Comparison of ENCODE assay signal across 8 cellular contexts in genomic region chr7:158830211-158830723, GRCh38. TPM values are rescaled to one million over a fixed set of nuclear protein-coding genes. Genes with fewer than 3 reads are reported as not detected.
DNase-seq lines count a peak whose midpoint lies in the region; ATAC-seq and TF ChIP-seq lines count a peak whose summit lies in the region.

No MANE protein-coding gene starts in this region.

- H3K36me3 ChIP-seq in BE2C, result no peaks in the 10 kb centered on the region

- DNase-seq in BE2C, result no peak
- no peak for DNase-seq in NB4 (ENCODE audit: low read depth)
- DNase-seq in effector memory CD8-positive, alpha-beta T cell, result no peak
- DNase-seq in natural killer cell treated with Interleukin-12 subunit alpha and Interleukin-12 subunit beta and Interleukin-15 and Interleukin-18, amount 100 ng/mL, for 72 hours (ENCODE audit: low spot score), result no peak
- no peak for DNase-seq in UCSD-AML1 (lab: John Stamatoyannopoulos, UW; ENCODE audit: unreplicated experiment)
- DNase-seq in DMS153 (lab: John Stamatoyannopoulos, UW), result no peak
- no peak for DNase-seq in NCI-H1092 treated with DMSO at 0.1 percent for 48 hours (lab: John Stamatoyannopoulos, UW)

- no peaks in the 10 kb centered on the region; the same call in 1 of the 2 replicates for H3K4me1 ChIP-seq in BE2C

- H3K4me3 ChIP-seq in BE2C (ENCODE audit: low read depth, low read length), result peak overlapping the region; percentile 76
- H3K4me3 ChIP-seq in NB4 (ENCODE audit: low read depth, low read length), result peak overlapping the region; percentile 70

- no peaks in the 10 kb centered on the region for H3K9me3 Mint-ChIP-seq in effector memory CD8-positive, alpha-beta T cell
- H3K9me3 Mint-ChIP-seq in natural killer cell treated with Interleukin-12 subunit alpha and Interleukin-12 subunit beta and Interleukin-15 and Interleukin-18, amount 100 ng/mL, for 72 hours, result no peaks in the 10 kb centered on the region

- peaks cover 18 to 23% of the 10 kb centered on the region in 2 donors for H3K4me1 Mint-ChIP-seq in effector memory CD8-positive, alpha-beta T cell (ENCODE audit: low read depth in 2 of 2)
- H3K4me1 Mint-ChIP-seq in natural killer cell treated with Interleukin-12 subunit alpha and Interleukin-12 subunit beta and Interleukin-15 and Interleukin-18, amount 100 ng/mL, for 72 hours (ENCODE audit: low read depth in 2 of 2), result peaks cover 17 to 23% of the 10 kb centered on the region in 2 donors

- no peaks in the 10 kb centered on the region for H3K27me3 ChIP-seq in BE2C

- TF ChIP-seq POLR2A in NB4 (IDR thresholded peaks at IDR 0.05; ENCODE audit: extremely low read depth, insufficient read length), result no peak

- no peaks in the 10 kb centered on the region for H3K9me3 ChIP-seq in BE2C

- TF ChIP-seq CTCF in BE2C (IDR thresholded peaks at IDR 0.05; ENCODE audit: low read depth, low read length) (no peak), NB4 (IDR thresholded peaks at IDR 0.05; ENCODE audit: low read depth, low read length) (no peak)

- H3K27me3 Mint-ChIP-seq in effector memory CD8-positive, alpha-beta T cell, result no peaks in the 10 kb centered on the region
- H3K27me3 Mint-ChIP-seq in natural killer cell treated with Interleukin-12 subunit alpha and Interleukin-12 subunit beta and Interleukin-15 and Interleukin-18, amount 100 ng/mL, for 72 hours, result peaks cover 0 to 3% of the 10 kb centered on the region in 2 donors

- peak overlapping the region; percentile 90 to 97 for H3K27ac Mint-ChIP-seq in effector memory CD8-positive, alpha-beta T cell
- H3K27ac Mint-ChIP-seq in natural killer cell treated with Interleukin-12 subunit alpha and Interleukin-12 subunit beta and Interleukin-15 and Interleukin-18, amount 100 ng/mL, for 72 hours, result peak overlapping the region; percentile 57 to 65

- peaks cover 50% of the 10 kb centered on the region for H3K36me3 Mint-ChIP-seq in effector memory CD8-positive, alpha-beta T cell (ENCODE audit: insufficient read depth)
- H3K36me3 Mint-ChIP-seq in natural killer cell treated with Interleukin-12 subunit alpha and Interleukin-12 subunit beta and Interleukin-15 and Interleukin-18, amount 100 ng/mL, for 72 hours, result no peaks in the 10 kb centered on the region

- ATAC-seq in effector memory CD8-positive, alpha-beta T cell (replicated peaks), result no peak
- ATAC-seq in natural killer cell treated with Interleukin-12 subunit alpha and Interleukin-12 subunit beta and Interleukin-15 and Interleukin-18, amount 100 ng/mL, for 72 hours, result no peak
- ATAC-seq in HG03097 (IDR thresholded peaks at IDR 0.05; ENCODE audit: low FRiP score, unreplicated experiment), result no peak

- H3K4me3 Mint-ChIP-seq in effector memory CD8-positive, alpha-beta T cell, result peak overlapping the region; percentile 79 to 81
- peak overlapping the region; percentile 63 for H3K4me3 Mint-ChIP-seq in natural killer cell treated with Interleukin-12 subunit alpha and Interleukin-12 subunit beta and Interleukin-15 and Interleukin-18, amount 100 ng/mL, for 72 hours

RNA-seq across cellular contexts. Expression of gene ESYT2, which starts 1.0 kb away (rescaled TPM):
- 21.7 TPM for polyA plus RNA-seq in BE2C (2012; ENCODE audit: insufficient read depth, insufficient read length, low read depth)
- total RNA-seq in natural killer cell treated with Interleukin-12 subunit alpha and Interleukin-12 subunit beta and Interleukin-15 and Interleukin-18, amount 100 ng/mL, for 72 hours, result 10 to 100 TPM; 24.4 to 31.8 TPM

RNA-seq across cellular contexts. Expression of gene DYNC2I1, which starts 26.1 kb away (rescaled TPM):
- 26.5 TPM for polyA plus RNA-seq in BE2C (2012; ENCODE audit: insufficient read depth, insufficient read length, low read depth)
- total RNA-seq in natural killer cell treated with Interleukin-12 subunit alpha and Interleukin-12 subunit beta and Interleukin-15 and Interleukin-18, amount 100 ng/mL, for 72 hours, result 10 to 100 TPM; 11.8 to 13.2 TPM
